Comparison of ENCODE assay signal across 1 cellular context in genomic region chr4:156036496-156036895, GRCh38.
TF ChIP-seq lines count a peak whose summit lies in the region.

No MANE protein-coding gene starts in this region.

TF ChIP-seq in GM12878, 131 proteins besides CTCF, POLR2A, EP300 and RAD21 (continued from another document):
- no peak for TF ChIP-seq BCLAF1 (IDR thresholded peaks at IDR 0.05)
- TF ChIP-seq, protein P1, sequence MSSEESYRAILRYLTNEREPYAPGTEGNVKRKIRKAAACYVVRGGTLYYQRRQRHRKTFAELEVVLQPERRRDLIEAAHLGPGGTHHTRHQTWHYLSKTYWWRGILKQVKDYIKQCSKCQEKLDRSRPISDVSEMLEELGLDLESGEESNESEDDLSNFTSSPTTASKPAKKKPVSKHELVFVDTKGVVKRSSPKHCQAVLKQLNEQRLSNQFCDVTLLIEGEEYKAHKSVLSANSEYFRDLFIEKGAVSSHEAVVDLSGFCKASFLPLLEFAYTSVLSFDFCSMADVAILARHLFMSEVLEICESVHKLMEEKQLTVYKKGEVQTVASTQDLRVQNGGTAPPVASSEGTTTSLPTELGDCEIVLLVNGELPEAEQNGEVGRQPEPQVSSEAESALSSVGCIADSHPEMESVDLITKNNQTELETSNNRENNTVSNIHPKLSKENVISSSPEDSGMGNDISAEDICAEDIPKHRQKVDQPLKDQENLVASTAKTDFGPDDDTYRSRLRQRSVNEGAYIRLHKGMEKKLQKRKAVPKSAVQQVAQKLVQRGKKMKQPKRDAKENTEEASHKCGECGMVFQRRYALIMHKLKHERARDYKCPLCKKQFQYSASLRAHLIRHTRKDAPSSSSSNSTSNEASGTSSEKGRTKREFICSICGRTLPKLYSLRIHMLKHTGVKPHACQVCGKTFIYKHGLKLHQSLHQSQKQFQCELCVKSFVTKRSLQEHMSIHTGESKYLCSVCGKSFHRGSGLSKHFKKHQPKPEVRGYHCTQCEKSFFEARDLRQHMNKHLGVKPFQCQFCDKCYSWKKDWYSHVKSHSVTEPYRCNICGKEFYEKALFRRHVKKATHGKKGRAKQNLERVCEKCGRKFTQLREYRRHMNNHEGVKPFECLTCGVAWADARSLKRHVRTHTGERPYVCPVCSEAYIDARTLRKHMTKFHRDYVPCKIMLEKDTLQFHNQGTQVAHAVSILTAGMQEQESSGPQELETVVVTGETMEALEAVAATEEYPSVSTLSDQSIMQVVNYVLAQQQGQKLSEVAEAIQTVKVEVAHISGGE (CRISPR knock-in tag; IDR thresholded peaks at IDR 0.05): no peak
- no peak for TF ChIP-seq SRF (IDR thresholded peaks at IDR 0.05; ENCODE audit: low read depth in 2 of 2, low read length in 2 of 2)
TF ChIP-seq in GM12878: peak in this region for 0.
